In the genomic region with DNA sequence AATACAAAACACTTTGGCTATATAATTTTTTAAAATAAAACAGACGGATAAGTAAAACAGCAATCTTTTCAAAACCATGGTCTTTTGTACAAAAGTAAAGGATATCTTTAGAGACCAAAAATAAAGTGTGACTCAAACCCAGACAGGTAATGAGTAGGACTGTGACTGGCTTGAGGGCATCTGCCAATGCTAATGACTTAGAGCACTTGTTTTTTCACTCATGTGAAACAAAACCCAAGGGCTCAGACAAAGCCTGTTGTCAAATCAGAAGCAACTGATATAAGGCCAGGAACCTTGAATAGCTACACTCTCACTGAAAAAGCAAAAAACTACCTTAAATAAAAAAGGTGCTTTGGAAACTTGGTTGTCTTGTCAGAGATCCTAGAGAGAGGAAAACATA, we compare ENCODE assay signal across 1 cellular context.
TF ChIP-seq lines count a peak whose summit lies in the region.

No MANE protein-coding gene starts in this region.

TF ChIP-seq in GM12878, 131 proteins besides CTCF, POLR2A, EP300 and RAD21 (continued from another document and continues in another):
- peak; percentile 57 for TF ChIP-seq BCL3 (IDR thresholded peaks at IDR 0.05; ENCODE audit: borderline replicate concordance, insufficient read depth, low read depth, low read length, poor library complexity, severe bottlenecking)
- TF ChIP-seq ZBED1 (IDR thresholded peaks at IDR 0.05; ENCODE audit: borderline replicate concordance) = peak; percentile 76; the same call in 1 of the 2 replicates
- TF ChIP-seq ASH2L (IDR thresholded peaks at IDR 0.05; ENCODE audit: borderline replicate concordance, low read depth) = no peak
- TF ChIP-seq NKRF (conservative IDR thresholded peaks at IDR 0.05) = no peak
- no peak for TF ChIP-seq RELA (IDR thresholded peaks at IDR 0.05; ENCODE audit: borderline replicate concordance, partially characterized antibody)
- no peak for TF ChIP-seq PBX3 (IDR thresholded peaks at IDR 0.05; ENCODE audit: insufficient replicate concordance, low read depth, low read length)
- no peak for TF ChIP-seq TARDBP (IDR thresholded peaks at IDR 0.05; ENCODE audit: borderline replicate concordance)
- no peak for TF ChIP-seq FOS (IDR thresholded peaks at IDR 0.05; ENCODE audit: borderline replicate concordance, extremely low read depth, insufficient read length)
- TF ChIP-seq, protein P1, sequence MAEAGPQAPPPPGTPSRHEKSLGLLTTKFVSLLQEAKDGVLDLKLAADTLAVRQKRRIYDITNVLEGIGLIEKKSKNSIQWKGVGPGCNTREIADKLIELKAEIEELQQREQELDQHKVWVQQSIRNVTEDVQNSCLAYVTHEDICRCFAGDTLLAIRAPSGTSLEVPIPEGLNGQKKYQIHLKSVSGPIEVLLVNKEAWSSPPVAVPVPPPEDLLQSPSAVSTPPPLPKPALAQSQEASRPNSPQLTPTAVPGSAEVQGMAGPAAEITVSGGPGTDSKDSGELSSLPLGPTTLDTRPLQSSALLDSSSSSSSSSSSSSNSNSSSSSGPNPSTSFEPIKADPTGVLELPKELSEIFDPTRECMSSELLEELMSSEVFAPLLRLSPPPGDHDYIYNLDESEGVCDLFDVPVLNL (IDR thresholded peaks at IDR 0.05; ENCODE audit: low read depth, low read length) = no peak
- peak; percentile 64 for TF ChIP-seq EED (IDR thresholded peaks at IDR 0.05; ENCODE audit: low read depth)
- 0 out of 2 replicates have a peak, but pooled peaks have one; percentile 37 for TF ChIP-seq ZNF217 (IDR thresholded peaks at IDR 0.05)
- TF ChIP-seq, protein P2, sequence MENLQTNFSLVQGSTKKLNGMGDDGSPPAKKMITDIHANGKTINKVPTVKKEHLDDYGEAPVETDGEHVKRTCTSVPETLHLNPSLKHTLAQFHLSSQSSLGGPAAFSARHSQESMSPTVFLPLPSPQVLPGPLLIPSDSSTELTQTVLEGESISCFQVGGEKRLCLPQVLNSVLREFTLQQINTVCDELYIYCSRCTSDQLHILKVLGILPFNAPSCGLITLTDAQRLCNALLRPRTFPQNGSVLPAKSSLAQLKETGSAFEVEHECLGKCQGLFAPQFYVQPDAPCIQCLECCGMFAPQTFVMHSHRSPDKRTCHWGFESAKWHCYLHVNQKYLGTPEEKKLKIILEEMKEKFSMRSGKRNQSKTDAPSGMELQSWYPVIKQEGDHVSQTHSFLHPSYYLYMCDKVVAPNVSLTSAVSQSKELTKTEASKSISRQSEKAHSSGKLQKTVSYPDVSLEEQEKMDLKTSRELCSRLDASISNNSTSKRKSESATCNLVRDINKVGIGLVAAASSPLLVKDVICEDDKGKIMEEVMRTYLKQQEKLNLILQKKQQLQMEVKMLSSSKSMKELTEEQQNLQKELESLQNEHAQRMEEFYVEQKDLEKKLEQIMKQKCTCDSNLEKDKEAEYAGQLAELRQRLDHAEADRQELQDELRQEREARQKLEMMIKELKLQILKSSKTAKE (IDR thresholded peaks at IDR 0.05; ENCODE audit: low read depth, poor library complexity, severe bottlenecking) = peak; percentile 80
- TF ChIP-seq HCFC1 (IDR thresholded peaks at IDR 0.05; ENCODE audit: low read length) = no peak
- peak; percentile 31; the same call in 1 of the 2 replicates for TF ChIP-seq BMI1 (IDR thresholded peaks at IDR 0.05; ENCODE audit: borderline replicate concordance)
- 0 out of 2 replicates have a peak, but pooled peaks have one; percentile 23 for TF ChIP-seq NR2F1 (conservative IDR thresholded peaks at IDR 0.05)
- no peak for TF ChIP-seq HDAC6 (IDR thresholded peaks at IDR 0.05; ENCODE audit: unreplicated experiment)
- TF ChIP-seq ZBTB33 (IDR thresholded peaks at IDR 0.05) = no peak
- TF ChIP-seq, protein P3, sequence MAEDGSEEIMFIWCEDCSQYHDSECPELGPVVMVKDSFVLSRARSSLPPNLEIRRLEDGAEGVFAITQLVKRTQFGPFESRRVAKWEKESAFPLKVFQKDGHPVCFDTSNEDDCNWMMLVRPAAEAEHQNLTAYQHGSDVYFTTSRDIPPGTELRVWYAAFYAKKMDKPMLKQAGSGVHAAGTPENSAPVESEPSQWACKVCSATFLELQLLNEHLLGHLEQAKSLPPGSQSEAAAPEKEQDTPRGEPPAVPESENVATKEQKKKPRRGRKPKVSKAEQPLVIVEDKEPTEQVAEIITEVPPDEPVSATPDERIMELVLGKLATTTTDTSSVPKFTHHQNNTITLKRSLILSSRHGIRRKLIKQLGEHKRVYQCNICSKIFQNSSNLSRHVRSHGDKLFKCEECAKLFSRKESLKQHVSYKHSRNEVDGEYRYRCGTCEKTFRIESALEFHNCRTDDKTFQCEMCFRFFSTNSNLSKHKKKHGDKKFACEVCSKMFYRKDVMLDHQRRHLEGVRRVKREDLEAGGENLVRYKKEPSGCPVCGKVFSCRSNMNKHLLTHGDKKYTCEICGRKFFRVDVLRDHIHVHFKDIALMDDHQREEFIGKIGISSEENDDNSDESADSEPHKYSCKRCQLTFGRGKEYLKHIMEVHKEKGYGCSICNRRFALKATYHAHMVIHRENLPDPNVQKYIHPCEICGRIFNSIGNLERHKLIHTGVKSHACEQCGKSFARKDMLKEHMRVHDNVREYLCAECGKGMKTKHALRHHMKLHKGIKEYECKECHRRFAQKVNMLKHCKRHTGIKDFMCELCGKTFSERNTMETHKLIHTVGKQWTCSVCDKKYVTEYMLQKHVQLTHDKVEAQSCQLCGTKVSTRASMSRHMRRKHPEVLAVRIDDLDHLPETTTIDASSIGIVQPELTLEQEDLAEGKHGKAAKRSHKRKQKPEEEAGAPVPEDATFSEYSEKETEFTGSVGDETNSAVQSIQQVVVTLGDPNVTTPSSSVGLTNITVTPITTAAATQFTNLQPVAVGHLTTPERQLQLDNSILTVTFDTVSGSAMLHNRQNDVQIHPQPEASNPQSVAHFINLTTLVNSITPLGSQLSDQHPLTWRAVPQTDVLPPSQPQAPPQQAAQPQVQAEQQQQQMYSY (CRISPR knock-in tag; IDR thresholded peaks at IDR 0.05) = no peak
- 0 out of 2 replicates have a peak, but pooled peaks have one; percentile 78 for TF ChIP-seq RCOR1 (conservative IDR thresholded peaks at IDR 0.05; ENCODE audit: low read depth, low read length)
- no peak for TF ChIP-seq FOXK2 (IDR thresholded peaks at IDR 0.05)
- peak; percentile 99 for TF ChIP-seq BCL11A (IDR thresholded peaks at IDR 0.05; ENCODE audit: low read depth, low read length)
- peak; percentile 14 for TF ChIP-seq SP1 (IDR thresholded peaks at IDR 0.05; ENCODE audit: low read depth, low read length)
- peak in 1 of 2 experiments; percentile 58; a peak in 2 of 4 replicates for TF ChIP-seq ETV6 (conservative IDR thresholded peaks at IDR 0.05 in 1 of 2, IDR thresholded peaks at IDR 0.05 in 1 of 2; ENCODE audit: borderline replicate concordance in 1 of 2, low read depth in 1 of 2)
- TF ChIP-seq DPF2 (IDR thresholded peaks at IDR 0.05) = peak; percentile 92
- peak; percentile 98 for TF ChIP-seq MTA2 (IDR thresholded peaks at IDR 0.05; ENCODE audit: low read depth)
- peak; percentile 97 for TF ChIP-seq MEF2A (IDR thresholded peaks at IDR 0.05; ENCODE audit: insufficient read depth, low read depth, low read length)
- peak; percentile 72; the same call in 1 of the 2 replicates for TF ChIP-seq MTA3 (IDR thresholded peaks at IDR 0.05; ENCODE audit: borderline replicate concordance, low read length)
- TF ChIP-seq IKZF1 (conservative IDR thresholded peaks at IDR 0.05) = peak; percentile 35; the same call in 1 of the 2 replicates
- no peak for TF ChIP-seq TCF3 (IDR thresholded peaks at IDR 0.05; ENCODE audit: borderline replicate concordance, insufficient read depth, low read depth, low read length)
- no peak for TF ChIP-seq YY1 (IDR thresholded peaks at IDR 0.05; ENCODE audit: low read depth, low read length)
- no peak for TF ChIP-seq STAT1 (conservative IDR thresholded peaks at IDR 0.05)
- TF ChIP-seq JUNB (IDR thresholded peaks at IDR 0.05) = peak; percentile 99
- no peak for TF ChIP-seq ESRRA (IDR thresholded peaks at IDR 0.05; ENCODE audit: low read length)
- peak; percentile 42; the same call in 1 of the 2 replicates for TF ChIP-seq CBX5 (IDR thresholded peaks at IDR 0.05; ENCODE audit: low read depth)
- no peak for TF ChIP-seq HDAC2 (IDR thresholded peaks at IDR 0.05)
- no peak for TF ChIP-seq PAX8 (IDR thresholded peaks at IDR 0.05)
- peak; percentile 38 to 47; a peak in 1 of 4 replicates for TF ChIP-seq BHLHE40 (IDR thresholded peaks at IDR 0.05; ENCODE audit: borderline replicate concordance in 1 of 2, low read depth in 2 of 2, low read length in 1 of 2)
- peak; percentile 44 for TF ChIP-seq CUX1 (IDR thresholded peaks at IDR 0.05; ENCODE audit: insufficient replicate concordance, low read depth, low read length)
- TF ChIP-seq KDM1A (IDR thresholded peaks at IDR 0.05; ENCODE audit: borderline replicate concordance) = no peak
- 0 out of 2 replicates have a peak, but pooled peaks have one; percentile 39 for TF ChIP-seq PML (IDR thresholded peaks at IDR 0.05; ENCODE audit: low read length)
- TF ChIP-seq STAT3 (IDR thresholded peaks at IDR 0.05; ENCODE audit: low read depth, low read length) = peak; percentile 56; the same call in 1 of the 2 replicates
